In genomic region chr1:40929145-40929544, GRCh38 we compare ENCODE assay signal across 22 cellular contexts. TPM values are rescaled to one million over a fixed set of nuclear protein-coding genes. Genes with fewer than 3 reads are reported as not detected.
DNase-seq lines count a peak whose midpoint lies in the region; ATAC-seq, FAIRE-seq and TF ChIP-seq lines count a peak whose summit lies in the region.
"Had no signal": no experiment of that assay in that cellular context is flagged by ENCODE, and none has a peak within 500 bp of the region (broad histone marks: within the 10 kb centered on the region; RNA-seq: fewer than 3 reads in every experiment).

No MANE protein-coding gene starts in this region.

- TF ChIP-seq POLR2A in A549 (IDR thresholded peaks at IDR 0.05; ENCODE audit: low read length), result no peak

- TF ChIP-seq EP300 in A549 (IDR thresholded peaks at IDR 0.05), result no peak

- TF ChIP-seq CTCF in A549 (IDR thresholded peaks at IDR 0.05) (no peak), HEK293 (tag by site-specific recombination; IDR thresholded peaks at IDR 0.05) (no peak), fibroblast of the aortic adventitia (IDR thresholded peaks at IDR 0.05; ENCODE audit: insufficient read depth, low read length) (no peak)

- no peak for FAIRE-seq in A549 (lab: Jason Lieb, UNC)

- H3K27ac ChIP-seq in A549 (no peak overlapping the region), HEK293 (ENCODE audit: extremely low read depth, low read depth, low read length) (no peak overlapping the region)
- H3K27ac ChIP-seq in effector memory CD4-positive, alpha-beta T cell (ENCODE audit: insufficient read depth, low read length, poor library complexity, severe bottlenecking), result no peak overlapping the region
- H3K27ac ChIP-seq: BLaER1 treated with 17β-estradiol and CSF1 and Interleukin-3, amounts not matched to agents 10 nM and 100 nM; RWPE1 had no signal

- H3K36me3 ChIP-seq in HEK293 (ENCODE audit: control insufficient read depth in 2 of 2, insufficient read depth in 1 of 2, low read length in 2 of 2), result no peaks in the 10 kb centered on the region
- no peaks in the 10 kb centered on the region for H3K36me3 ChIP-seq in effector memory CD4-positive, alpha-beta T cell (ENCODE audit: control insufficient read depth, insufficient read depth, low read length)
- H3K36me3 ChIP-seq: BLaER1 treated with 17β-estradiol and CSF1 and Interleukin-3, amounts not matched to agents 10 nM and 100 nM had no signal

- ATAC-seq in A549, result no peak
- ATAC-seq: CD8-positive, alpha-beta T cell had no signal

- H3K27me3 ChIP-seq in effector memory CD4-positive, alpha-beta T cell (replicated peaks; ENCODE audit: control insufficient read depth, insufficient read depth, low read length, poor library complexity, severe bottlenecking), result no peaks in the 10 kb centered on the region
- H3K27me3 ChIP-seq: BLaER1 treated with 17β-estradiol and CSF1 and Interleukin-3, amounts not matched to agents 10 nM and 100 nM had no signal

- H3K4me1 ChIP-seq in A549 (peaks cover 6% of the 10 kb centered on the region; the same call in 1 of the 3 replicates), HEK293 (ENCODE audit: control insufficient read depth, insufficient read depth, low read length) (no peaks in the 10 kb centered on the region)
- H3K4me1 ChIP-seq in effector memory CD4-positive, alpha-beta T cell (ENCODE audit: control insufficient read depth, insufficient read depth, low read length, poor library complexity, severe bottlenecking), result no peaks in the 10 kb centered on the region

- no peaks in the 10 kb centered on the region for H3K9me3 ChIP-seq in A549
- H3K9me3 ChIP-seq in HEK293 (ENCODE audit: control insufficient read depth, insufficient read depth, low read depth, low read length), result no peaks in the 10 kb centered on the region
- no peaks in the 10 kb centered on the region for H3K9me3 ChIP-seq in effector memory CD4-positive, alpha-beta T cell (ENCODE audit: control insufficient read depth, low read length)
- H3K9me3 ChIP-seq: BLaER1 treated with 17β-estradiol and CSF1 and Interleukin-3, amounts not matched to agents 10 nM and 100 nM had no signal

- no peak overlapping the region for H3K4me2 ChIP-seq in A549
- H3K4me2 ChIP-seq: BLaER1 treated with 17β-estradiol and CSF1 and Interleukin-3, amounts not matched to agents 10 nM and 100 nM had no signal

- CTCF ChIA-PET in A549 (lab: Yijun Ruan, JAX), result interaction anchor here (0.6 to 2.2 kb wide), 2 partner anchors 19 to 20 kb away, joined by 3 to 7 read pairs; no protein-coding TSS in a partner anchor
- CTCF ChIA-PET in HEK293 (lab: Yijun Ruan, JAX), result interaction anchor here (0.5 to 1.6 kb wide), 2 partner anchors 21 to 75 kb away, joined by 3 to 4 read pairs; no protein-coding TSS in a partner anchor

- no peak for TF ChIP-seq RAD21 in A549 (conservative IDR thresholded peaks at IDR 0.05 in 1 of 2, IDR thresholded peaks at IDR 0.05 in 1 of 2)

- H3K4me3 ChIP-seq in A549 (no peak overlapping the region), HEK293 (ENCODE audit: low read depth, low read length) (no peak overlapping the region), fibroblast of the aortic adventitia (ENCODE audit: low read depth, low read length) (no peak overlapping the region)
- no peak overlapping the region for H3K4me3 ChIP-seq in effector memory CD4-positive, alpha-beta T cell (ENCODE audit: insufficient read depth, low read depth, low read length, poor library complexity, severe bottlenecking)
- H3K4me3 ChIP-seq: BLaER1 treated with 17β-estradiol and CSF1 and Interleukin-3, amounts not matched to agents 10 nM and 100 nM had no signal

- no peak for DNase-seq in A549 (ENCODE audit: low read depth in 1 of 2, low spot score in 1 of 2)
- peak; percentile 29 for DNase-seq in amniotic epithelial cell (ENCODE audit: low read depth)
- DNase-seq in fibroblast of the aortic adventitia (ENCODE audit: low read depth), result peak; percentile 22
- DNase-seq in AG08396 (ENCODE audit: low spot score), result no peak
- DNase-seq in effector CD4-positive, alpha-beta T cell, result no peak
- no peak for DNase-seq in effector memory CD4-positive, alpha-beta T cell
- DNase-seq in activated T-cell treated with anti-CD3 and anti-CD28 coated beads, Interleukin-2, amount 50 U/mL, for 48 hours, result no peak
- DNase-seq: Calu3; CD8-positive, alpha-beta T cell; DMS79; Kasumi-1; MV-4-11; NCI-H1694 treated with DMSO at 0.1 percent for 48 hours; NCI-H2107; NCI-H2227 treated with DMSO at 0.1 percent for 48 hours; NCI-H510A treated with DMSO at 0.1 percent for 48 hours; NCI-H774; OCI-M1; SIG-M5 had no signal

- 20% methylated on average over 1 of the region's 1 CpG for WGBS in A549 (ENCODE audit: missing lambda C conversion rate)

- POLR2A ChIA-PET in A549 (lab: Yijun Ruan, JAX), result no interaction called here
- POLR2A ChIA-PET in HEK293 (lab: Yijun Ruan, JAX), result no interaction called here

TF ChIP-seq in A549, 52 proteins besides CTCF, POLR2A, EP300 and RAD21:
- no peak for TF ChIP-seq GATA3 (IDR thresholded peaks at IDR 0.05; ENCODE audit: borderline replicate concordance)
- no peak for TF ChIP-seq FOSL2 (IDR thresholded peaks at IDR 0.05)
- TF ChIP-seq FOSL2 (CRISPR knock-in tag; IDR thresholded peaks at IDR 0.05), result peak; percentile 47; the same call in 1 of the 2 replicates

TF ChIP-seq in HEK293, 187 proteins besides CTCF, POLR2A, EP300 and RAD21:
- TF ChIP-seq ZNF629 (tag by site-specific recombination; IDR thresholded peaks at IDR 0.05) (peak; percentile 55), ZNF37A (tag by site-specific recombination; IDR thresholded peaks at IDR 0.05) (no peak), ZNF248 (tag by site-specific recombination; IDR thresholded peaks at IDR 0.05) (no peak), ZFP69B (tag by site-specific recombination; IDR thresholded peaks at IDR 0.05) (no peak), ZNF449 (tag by site-specific recombination; IDR thresholded peaks at IDR 0.05) (no peak), ZSCAN16 (tag by site-specific recombination; IDR thresholded peaks at IDR 0.05) (no peak), ZNF121 (tag by site-specific recombination; IDR thresholded peaks at IDR 0.05) (0 out of 2 replicates have a peak, but pooled peaks have one; percentile 4), ZBTB21 (tag by site-specific recombination; IDR thresholded peaks at IDR 0.05) (peak; percentile 49; the same call in 1 of the 2 replicates), HIC1 (tag by site-specific recombination; IDR thresholded peaks at IDR 0.05) (no peak), FEZF1 (tag by site-specific recombination; IDR thresholded peaks at IDR 0.05) (no peak)

RNA-seq across cellular contexts. Expression of gene CTPS1, which starts 50.4 kb away (rescaled TPM):
- polyA plus RNA-seq in A549 (2011; rRNA removed) (145 and 181 TPM in 2 replicates), A549 (2017; fragmentation: RNase III; extraction: RNeasy Plus Mini Kit Qiagen cat#74134 plus additional on column Dnase treatment) (159 to 169 TPM (median 159 TPM) in 3 replicates)
- 75.4 and 77.9 TPM in 2 replicates for polyA plus RNA-seq in A549 (2012; cell fraction: cytosol; rRNA removed)
- polyA plus RNA-seq in A549 (2012; cell fraction: nucleus; rRNA removed), result 113 and 172 TPM in 2 replicates
- 206 and 264 TPM in 2 replicates for polyA minus RNA-seq in A549 (2011; rRNA and poly(A)+ RNA removed)
- 10.7 and 22.9 TPM in 2 replicates for total RNA-seq in fibroblast of the aortic adventitia (ENCODE audit: low replicate concordance)

Comparison
In these comparisons a context has a peak if more than half of its experiments do, and no peak if none do; other contexts are left out.
1. DNase-seq: peak in amniotic epithelial cell (single experiment) and fibroblast of the aortic adventitia (single experiment); none in A549 (0 of 2), AG08396 (single experiment), effector CD4-positive, alpha-beta T cell (single experiment), effector memory CD4-positive, alpha-beta T cell (0 of 3) and activated T-cell treated with anti-CD3 and anti-CD28 coated beads, Interleukin-2, amount 50 U/mL, for 48 hours (0 of 2).